Comparison of ENCODE assay signal across 27 cellular contexts in genomic region chr7:1825877-1826741, GRCh38.
DNase-seq lines count a peak whose midpoint lies in the region; ATAC-seq, FAIRE-seq and TF ChIP-seq lines count a peak whose summit lies in the region.
"Had no signal": no experiment of that assay in that cellular context is flagged by ENCODE, and none has a peak within 500 bp of the region (broad histone marks: within the 10 kb centered on the region; RNA-seq: fewer than 3 reads in every experiment).

No MANE protein-coding gene starts in this region.

- intact Hi-C loops in HepG2 (cut with micrococcal nuclease; ENCODE audit: unreplicated experiment), result no loop called here

- CTCF ChIA-PET in HepG2 (lab: Yijun Ruan, JAX; ENCODE audit: low intra/inter-chr PET ratio, low total read pairs), result no interaction called here

- H3K79me2 ChIP-seq in HepG2 (ENCODE audit: insufficient read depth, low read length), result no peaks in the 10 kb centered on the region

- H3K4me1 Mint-ChIP-seq in activated T-cell treated with anti-CD3 and anti-CD28 coated beads, Interleukin-2, amount 50 U/mL, for 72 hours (ENCODE audit: low read depth), result peaks cover 18% of the 10 kb centered on the region
- peaks cover 5 to 16% of the 10 kb centered on the region in 2 donors for H3K4me1 Mint-ChIP-seq in immature natural killer cell

- H3K9me3 ChIP-seq in HepG2 (ENCODE audit: low read length), result no peaks in the 10 kb centered on the region
- H3K9me3 ChIP-seq in thoracic aorta, result no peaks in the 10 kb centered on the region
- H3K9me3 ChIP-seq: thyroid gland had no signal

- H3K4me1 ChIP-seq in HepG2 (ENCODE audit: insufficient read depth, low read length), result no peaks in the 10 kb centered on the region
- no peaks in the 10 kb centered on the region for H3K4me1 ChIP-seq in thoracic aorta (ENCODE audit: control insufficient read depth in 1 of 2, low read depth in 2 of 2)
- H3K4me1 ChIP-seq: thyroid gland had no signal

- no peak for ATAC-seq in activated T-cell treated with anti-CD3 and anti-CD28 coated beads, Interleukin-2, amount 50 U/mL, for 72 hours (replicated peaks in 1 of 2)
- ATAC-seq in HepG2 (peak; percentile 30; the same call in 2 of the 3 replicates), thoracic aorta (ENCODE audit: insufficient number of reproducible peaks, low FRiP score, low read depth) (peak; percentile 36), HG02884 (IDR thresholded peaks at IDR 0.05; ENCODE audit: unreplicated experiment) (no peak)
- ATAC-seq: left colon, SK-N-SH treated with all-trans-retinoic acid at 6 μM for 48 hours had no signal

- no peak for FAIRE-seq in HepG2 (lab: Jason Lieb, UNC)
- FAIRE-seq: endothelial cell of umbilical vein, GM12891, H54 had no signal

- no TSS peak for BruUV-seq in HepG2 (replicated peaks; lab: Mats Ljungman, UMichigan)

- peak; percentile 18 for DNase-seq in activated T-cell treated with anti-CD3 and anti-CD28 coated beads, Interleukin-2, amount 50 U/mL, for 1 hour
- no peak for DNase-seq in activated T-cell treated with anti-CD3 and anti-CD28 coated beads, Interleukin-2, amount 50 U/mL, for 72 hours
- DNase-seq in coronary artery (ENCODE audit: low spot score) (peak; percentile 67), HepG2 (ENCODE audit: low spot score) (no peak), thoracic aorta (ENCODE audit: low spot score) (no peak), A172 (ENCODE audit: low spot score) (no peak), immature natural killer cell (no peak)
- DNase-seq: 8988T; activated CD4-positive, alpha-beta T cell treated with anti-CD3 and anti-CD28 coated beads, Interleukin-2, amount 50 U/mL, for 4 hours; activated CD8-positive, alpha-beta memory T cell treated with anti-CD3 and anti-CD28 coated beads, Interleukin-2, amount 50 U/mL, for 48 hours; AML-193; dermis blood vessel endothelial cell; DMS79 treated with DMSO at 0.1 percent for 48 hours; left colon; MG63; NCI-H1417 treated with DMSO at 0.1 percent for 48 hours; NCI-H2107; NCI-H510A treated with DMSO at 0.1 percent for 48 hours; stimulated activated CD4-positive, alpha-beta T cell treated with anti-CD3 and anti-CD28 coated beads, Interleukin-1b, Interleukin-23, amount 100 ng/mL, for 48 hours; thyroid gland; WERI-Rb-1 had no signal

- no peak overlapping the region for H3K9ac ChIP-seq in HepG2 (ENCODE audit: insufficient read depth, low read depth, low read length)

- in situ Hi-C loops in HepG2 (cut with HindIII; ENCODE audit: extremely low pct_ligation_motif_present, low pct_unique_long_range_greater_than_20kb), result no loop called here

- TF ChIP-seq CTCF in coronary artery (IDR thresholded peaks at IDR 0.05) (no peak), HepG2 (CRISPR knock-in tag; IDR thresholded peaks at IDR 0.05) (no peak), thoracic aorta (IDR thresholded peaks at IDR 0.05) (no peak)

- H3K9me3 Mint-ChIP-seq in activated T-cell treated with anti-CD3 and anti-CD28 coated beads, Interleukin-2, amount 50 U/mL, for 72 hours, result peaks cover 3 to 10% of the 10 kb centered on the region in 2 donors
- H3K9me3 Mint-ChIP-seq in immature natural killer cell, result peaks cover 0 to 3% (median 0%) of the 10 kb centered on the region in 6 donors

- H3K4me3 ChIP-seq in coronary artery, result no peak overlapping the region
- H3K4me3 ChIP-seq in HepG2 (replicated peaks in 1 of 3; ENCODE audit: insufficient read depth in 1 of 3, low read depth in 2 of 3, low read length in 3 of 3), result no peak overlapping the region
- H3K4me3 ChIP-seq in thoracic aorta, result no peak overlapping the region
- H3K4me3 ChIP-seq: cardiac muscle cell, MG63, thyroid gland had no signal

- TF ChIP-seq EP300 in HepG2 (IDR thresholded peaks at IDR 0.05; ENCODE audit: low read depth in 2 of 2, low read length in 2 of 2), result no peak
- TF ChIP-seq EP300 in HepG2 (CRISPR knock-in tag; IDR thresholded peaks at IDR 0.05; ENCODE audit: borderline replicate concordance), result no peak

- no peak overlapping the region for H3K27ac Mint-ChIP-seq in activated T-cell treated with anti-CD3 and anti-CD28 coated beads, Interleukin-2, amount 50 U/mL, for 72 hours
- no peak overlapping the region for H3K27ac Mint-ChIP-seq in immature natural killer cell

- no peak for TF ChIP-seq POLR2A in HepG2 (IDR thresholded peaks at IDR 0.05; ENCODE audit: insufficient read depth in 1 of 2, low read depth in 2 of 2, low read length in 2 of 2)

- no peak for TF ChIP-seq RAD21 in HepG2 (CRISPR knock-in tag; IDR thresholded peaks at IDR 0.05)

- H3K27ac ChIP-seq in coronary artery (no peak overlapping the region), HepG2 (ENCODE audit: extremely low read length, insufficient read depth, low read length) (no peak overlapping the region), thoracic aorta (no peak overlapping the region)
- H3K27ac ChIP-seq: cardiac muscle cell, thyroid gland, WERI-Rb-1 had no signal

- H4K20me1 ChIP-seq in HepG2 (ENCODE audit: insufficient read depth, low read length), result no peaks in the 10 kb centered on the region

- H3K4me3 Mint-ChIP-seq in activated T-cell treated with anti-CD3 and anti-CD28 coated beads, Interleukin-2, amount 50 U/mL, for 72 hours, result no peak overlapping the region
- H3K4me3 Mint-ChIP-seq in immature natural killer cell, result no peak overlapping the region

- 98% methylated on average over 26 of the region's 45 CpGs for WGBS in HepG2 (ENCODE audit: low lambda C conversion rate)

- H3K27me3 ChIP-seq in HepG2 (ENCODE audit: control insufficient read depth in 1 of 2, insufficient read depth in 2 of 2, low read length in 2 of 2), result no peaks in the 10 kb centered on the region
- H3K27me3 ChIP-seq in thoracic aorta (replicated peaks; ENCODE audit: insufficient read depth), result no peaks in the 10 kb centered on the region
- H3K27me3 ChIP-seq: cardiac muscle cell, MG63, thyroid gland had no signal

- H3K36me3 Mint-ChIP-seq in activated T-cell treated with anti-CD3 and anti-CD28 coated beads, Interleukin-2, amount 50 U/mL, for 72 hours (ENCODE audit: insufficient read depth in 2 of 2), result peaks cover 9 to 12% of the 10 kb centered on the region in 2 donors
- peaks cover 5 to 11% (median 9%) of the 10 kb centered on the region in 3 donors for H3K36me3 Mint-ChIP-seq in immature natural killer cell

- H3K4me2 ChIP-seq in HepG2 (ENCODE audit: low read depth, low read length), result no peak overlapping the region

- H3K27me3 Mint-ChIP-seq in activated T-cell treated with anti-CD3 and anti-CD28 coated beads, Interleukin-2, amount 50 U/mL, for 72 hours (ENCODE audit: low read depth), result no peaks in the 10 kb centered on the region
- H3K27me3 Mint-ChIP-seq in immature natural killer cell (ENCODE audit: low read depth in 3 of 3), result peaks cover 0 to 2% (median 0%) of the 10 kb centered on the region in 3 donors

- POLR2A ChIA-PET in HepG2 (lab: Yijun Ruan, JAX), result no interaction called here

- no peaks in the 10 kb centered on the region for H3K36me3 ChIP-seq in HepG2 (replicated peaks in 1 of 2; ENCODE audit: control insufficient read depth in 1 of 2, insufficient read depth in 2 of 2, low read length in 2 of 2)
- peaks cover 3% of the 10 kb centered on the region for H3K36me3 ChIP-seq in thoracic aorta
- H3K36me3 ChIP-seq: cardiac muscle cell, MG63, thyroid gland, WERI-Rb-1 had no signal

- no peak overlapping the region for H2AFZ ChIP-seq in HepG2 (ENCODE audit: low read length)

TF ChIP-seq in HepG2, 621 proteins besides CTCF, POLR2A, EP300 and RAD21 (continues in another document):
- TF ChIP-seq CCDC6 (CRISPR knock-in tag; IDR thresholded peaks at IDR 0.05) (no peak), MTA1 (CRISPR knock-in tag; IDR thresholded peaks at IDR 0.05; ENCODE audit: borderline replicate concordance) (0 out of 2 replicates have a peak, but pooled peaks have one; percentile 29), RORA (CRISPR knock-in tag; IDR thresholded peaks at IDR 0.05) (no peak), PRDM10 (CRISPR knock-in tag; IDR thresholded peaks at IDR 0.05; ENCODE audit: low read depth) (no peak), ZFP62 (CRISPR knock-in tag; IDR thresholded peaks at IDR 0.05) (no peak), ZNF251 (CRISPR knock-in tag; IDR thresholded peaks at IDR 0.05) (no peak)
- TF ChIP-seq, protein P1, sequence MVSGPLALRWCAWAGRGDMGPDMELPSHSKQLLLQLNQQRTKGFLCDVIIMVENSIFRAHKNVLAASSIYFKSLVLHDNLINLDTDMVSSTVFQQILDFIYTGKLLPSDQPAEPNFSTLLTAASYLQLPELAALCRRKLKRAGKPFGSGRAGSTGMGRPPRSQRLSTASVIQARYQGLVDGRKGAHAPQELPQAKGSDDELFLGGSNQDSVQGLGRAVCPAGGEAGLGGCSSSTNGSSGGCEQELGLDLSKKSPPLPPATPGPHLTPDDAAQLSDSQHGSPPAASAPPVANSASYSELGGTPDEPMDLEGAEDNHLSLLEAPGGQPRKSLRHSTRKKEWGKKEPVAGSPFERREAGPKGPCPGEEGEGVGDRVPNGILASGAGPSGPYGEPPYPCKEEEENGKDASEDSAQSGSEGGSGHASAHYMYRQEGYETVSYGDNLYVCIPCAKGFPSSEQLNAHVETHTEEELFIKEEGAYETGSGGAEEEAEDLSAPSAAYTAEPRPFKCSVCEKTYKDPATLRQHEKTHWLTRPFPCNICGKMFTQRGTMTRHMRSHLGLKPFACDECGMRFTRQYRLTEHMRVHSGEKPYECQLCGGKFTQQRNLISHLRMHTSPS (CRISPR knock-in tag; IDR thresholded peaks at IDR 0.05; ENCODE audit: low read depth), result no peak

Comparison
In these comparisons a context has a peak if more than half of its experiments do, and no peak if none do; other contexts are left out.
1. DNase-seq: peak in activated T-cell treated with anti-CD3 and anti-CD28 coated beads, Interleukin-2, amount 50 U/mL, for 1 hour (single experiment) and coronary artery (single experiment); none in activated T-cell treated with anti-CD3 and anti-CD28 coated beads, Interleukin-2, amount 50 U/mL, for 72 hours (0 of 2), HepG2 (single experiment), thoracic aorta (single experiment), A172 (single experiment) and immature natural killer cell (0 of 3).
2. ATAC-seq: peak in HepG2 (single experiment) and thoracic aorta (single experiment); none in activated T-cell treated with anti-CD3 and anti-CD28 coated beads, Interleukin-2, amount 50 U/mL, for 72 hours (0 of 2) and HG02884 (single experiment).